ENCODE assay signal across 33 cellular contexts in genomic region chr12:31865023-31865422, GRCh38.
"Had no signal": no experiment of that assay in that cellular context is flagged by ENCODE, and none has a peak within 500 bp of the region (broad histone marks: within the 10 kb centered on the region; RNA-seq: fewer than 3 reads in every experiment).

No MANE protein-coding gene starts in this region.

- DNase-seq: activated B cell treated with CpG ODN at 0.5 μM for 24 hours; activated CD4-positive, alpha-beta T cell treated with anti-CD3 and anti-CD28 coated beads for 48 hours; activated CD4-positive, alpha-beta T cell treated with anti-CD3 and anti-CD28 coated beads, Interleukin-2, amount 50 U/mL, for 1 hour; activated CD4-positive, alpha-beta T cell treated with anti-CD3 and anti-CD28 coated beads, Interleukin-2, amount 50 U/mL, for 48 hours; activated CD8-positive, alpha-beta memory T cell treated with anti-CD3 and anti-CD28 coated beads for 24 hours; activated CD8-positive, alpha-beta memory T cell treated with anti-CD3 and anti-CD28 coated beads, Interleukin-2, amount 50 U/mL, for 4 hours; activated CD8-positive, alpha-beta T cell treated with anti-CD3 and anti-CD28 coated beads for 36 hours; activated gamma-delta T cell; activated naive CD4-positive, alpha-beta T cell; activated naive CD4-positive, alpha-beta T cell treated with anti-CD3 and anti-CD28 coated beads, Interleukin-2, amount 10 ng/mL, durations not matched to agents 7 days and 5 days; activated naive CD8-positive, alpha-beta T cell treated with anti-CD3 and anti-CD28 coated beads, Interleukin-2, amount 10 ng/mL, durations not matched to agents 7 days and 5 days; activated T-cell treated with anti-CD3 and anti-CD28 coated beads for 4 hours; activated T-cell treated with anti-CD3 and anti-CD28 coated beads, Interleukin-2, amount 50 U/mL, for 24 hours; activated T-cell treated with anti-CD3 and anti-CD28 coated beads, Interleukin-2, amount 50 U/mL, for 72 hours; dorsolateral prefrontal cortex; effector memory CD4-positive, alpha-beta T cell; endodermal cell; foreskin fibroblast; T-helper 1 cell; T-helper 17 cell; T1000; WERI-Rb-1 had no signal

- H3K4me1 ChIP-seq: ascending aorta, breast epithelium had no signal

- H3K4me3 Mint-ChIP-seq: activated B cell treated with CpG ODN at 0.5 μM for 24 hours; activated CD8-positive, alpha-beta T cell treated with anti-CD3 and anti-CD28 coated beads for 36 hours; activated naive CD4-positive, alpha-beta T cell treated with anti-CD3 and anti-CD28 coated beads, Interleukin-2, amount 10 ng/mL, durations not matched to agents 7 days and 5 days; activated naive CD8-positive, alpha-beta T cell treated with anti-CD3 and anti-CD28 coated beads, Interleukin-2, amount 10 ng/mL, durations not matched to agents 7 days and 5 days; activated T-cell treated with anti-CD3 and anti-CD28 coated beads, Interleukin-2, amount 50 U/mL, for 24 hours; activated T-cell treated with anti-CD3 and anti-CD28 coated beads, Interleukin-2, amount 50 U/mL, for 72 hours; brain; central memory CD8-positive, alpha-beta T cell; dendritic cell treated with granulocyte-macrophage colony-stimulating factor and Interleukin-4, amounts not matched to agents 40 ng/mL and 50 ng/mL, for 4 days; endodermal cell; T-helper 17 cell; T-helper 2 cell treated with Interferon-gamma antibody and Interleukin-4, amounts not matched to agents 5 μg/mL and 100 μg/mL, for 36 hours had no signal

- ATAC-seq: activated CD4-positive, CD25-positive, alpha-beta regulatory T cell treated with anti-CD3 and anti-CD28 coated beads, Interleukin-2, amount 50 U/mL, for 24 hours; activated CD8-positive, alpha-beta T cell treated with anti-CD3 and anti-CD28 coated beads for 36 hours; activated naive CD4-positive, alpha-beta T cell treated with anti-CD3 and anti-CD28 coated beads, Interleukin-2, amount 50 U/mL, for 72 hours; activated T-cell treated with anti-CD3 and anti-CD28 coated beads, Interleukin-2, amount 50 U/mL, for 72 hours; esophagus mucosa; T-helper 17 cell had no signal

- H3K4me3 ChIP-seq: ascending aorta, breast epithelium, cardiac muscle cell, coronary artery, dorsolateral prefrontal cortex had no signal

- H3K27me3 Mint-ChIP-seq: activated B cell treated with CpG ODN at 0.5 μM for 24 hours; activated CD8-positive, alpha-beta T cell treated with anti-CD3 and anti-CD28 coated beads for 36 hours; activated naive CD4-positive, alpha-beta T cell treated with anti-CD3 and anti-CD28 coated beads, Interleukin-2, amount 10 ng/mL, durations not matched to agents 7 days and 5 days; activated naive CD8-positive, alpha-beta T cell treated with anti-CD3 and anti-CD28 coated beads, Interleukin-2, amount 10 ng/mL, durations not matched to agents 7 days and 5 days; activated T-cell treated with anti-CD3 and anti-CD28 coated beads, Interleukin-2, amount 50 U/mL, for 24 hours; brain; central memory CD8-positive, alpha-beta T cell; dendritic cell treated with granulocyte-macrophage colony-stimulating factor and Interleukin-4, amounts not matched to agents 40 ng/mL and 50 ng/mL, for 4 days; T-helper 17 cell had no signal

- H3K4me1 Mint-ChIP-seq: central memory CD8-positive, alpha-beta T cell; T-helper 17 cell had no signal

- H3K27ac ChIP-seq: ascending aorta, breast epithelium, cardiac muscle cell, coronary artery, dorsolateral prefrontal cortex, WERI-Rb-1 had no signal

- H3K27ac Mint-ChIP-seq: activated B cell treated with CpG ODN at 0.5 μM for 24 hours; activated CD8-positive, alpha-beta T cell treated with anti-CD3 and anti-CD28 coated beads for 36 hours; activated naive CD4-positive, alpha-beta T cell treated with anti-CD3 and anti-CD28 coated beads, Interleukin-2, amount 10 ng/mL, durations not matched to agents 7 days and 5 days; activated naive CD4-positive, alpha-beta T cell treated with anti-CD3 and anti-CD28 coated beads, Interleukin-2, amount 50 U/mL, for 72 hours; activated naive CD8-positive, alpha-beta T cell treated with anti-CD3 and anti-CD28 coated beads, Interleukin-2, amount 10 ng/mL, durations not matched to agents 7 days and 5 days; activated T-cell treated with anti-CD3 and anti-CD28 coated beads, Interleukin-2, amount 50 U/mL, for 24 hours; activated T-cell treated with anti-CD3 and anti-CD28 coated beads, Interleukin-2, amount 50 U/mL, for 72 hours; brain; dendritic cell treated with granulocyte-macrophage colony-stimulating factor and Interleukin-4, amounts not matched to agents 40 ng/mL and 50 ng/mL, for 4 days; endodermal cell; T-helper 17 cell; T-helper 2 cell treated with Interferon-gamma antibody and Interleukin-4, amounts not matched to agents 5 μg/mL and 100 μg/mL, for 36 hours had no signal

- H3K36me3 Mint-ChIP-seq: activated naive CD4-positive, alpha-beta T cell treated with anti-CD3 and anti-CD28 coated beads, Interleukin-2, amount 10 ng/mL, durations not matched to agents 7 days and 5 days; brain had no signal

- H3K27me3 ChIP-seq: ascending aorta, breast epithelium, cardiac muscle cell, dorsolateral prefrontal cortex had no signal

- H3K9me3 Mint-ChIP-seq: activated naive CD4-positive, alpha-beta T cell treated with anti-CD3 and anti-CD28 coated beads, Interleukin-2, amount 50 U/mL, for 72 hours; activated T-cell treated with anti-CD3 and anti-CD28 coated beads, Interleukin-2, amount 50 U/mL, for 72 hours; central memory CD8-positive, alpha-beta T cell; dendritic cell treated with granulocyte-macrophage colony-stimulating factor and Interleukin-4, amounts not matched to agents 40 ng/mL and 50 ng/mL, for 4 days had no signal

- H3K36me3 ChIP-seq: ascending aorta, breast epithelium, cardiac muscle cell, WERI-Rb-1 had no signal

- H3K9me3 ChIP-seq: ascending aorta, breast epithelium had no signal
